26 cellular contexts compared by ENCODE assay signal in the genomic region with DNA sequence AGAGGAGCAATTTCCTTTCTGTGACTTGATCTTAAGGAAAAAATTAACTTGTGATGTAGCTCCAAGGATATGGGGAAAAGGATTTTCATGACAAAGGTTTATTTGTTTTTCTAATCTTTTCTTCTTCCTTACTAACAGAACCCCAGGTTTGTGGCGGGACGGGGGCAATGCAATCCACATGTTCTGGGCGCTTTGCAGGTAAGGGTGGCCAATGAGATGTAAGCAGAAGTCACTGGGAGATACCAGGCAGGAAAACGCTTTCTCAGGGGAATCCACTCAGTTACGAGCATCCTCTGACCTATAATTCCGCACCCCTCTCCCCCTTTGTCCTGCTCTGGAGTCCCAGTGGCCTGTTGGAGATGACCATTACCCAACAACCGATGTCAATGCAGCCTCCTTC.
"Had no signal": no experiment of that assay in that cellular context is flagged by ENCODE, and none has a peak within 500 bp of the region (broad histone marks: within the 10 kb centered on the region; RNA-seq: fewer than 3 reads in every experiment).

No MANE protein-coding gene starts in this region.

- H3K4me3 Mint-ChIP-seq: memory B cell, naive B cell, nephron had no signal

- H3K4me1 ChIP-seq: gastroesophageal sphincter, pancreas had no signal

- ATAC-seq: gastroesophageal sphincter, left cardiac atrium, lower lobe of right lung, pancreas, right cardiac atrium had no signal

- DNase-seq: cortex of kidney; dorsolateral prefrontal cortex; effector memory CD4-positive, alpha-beta T cell; esophagus squamous epithelium; foreskin fibroblast; glutamatergic neuron; kidney; left cardiac atrium; left ventricle myocardium inferior; lower lobe of right lung; naive B cell; occipital lobe; pancreas; right cardiac atrium; small intestine; stimulated activated CD4-positive, alpha-beta T cell treated with anti-CD3 and anti-CD28 coated beads, Interleukin-12 subunit alpha, Interleukin-12 subunit beta, amount 100 ng/mL, for 4 hours; stimulated activated naive CD4-positive, alpha-beta T cell; stomach; substantia nigra; transverse colon had no signal

- H3K4me3 ChIP-seq: dorsolateral prefrontal cortex, esophagus squamous epithelium, gastroesophageal sphincter, left ventricle myocardium inferior, lower lobe of right lung, pancreas, stomach, thoracic aorta, transverse colon had no signal

- H3K9me3 ChIP-seq: esophagus squamous epithelium, gastroesophageal sphincter, left ventricle myocardium inferior, lower lobe of right lung, pancreas, stomach, thoracic aorta, transverse colon had no signal

- H3K27me3 Mint-ChIP-seq: memory B cell, naive B cell had no signal

- H3K36me3 ChIP-seq: esophagus squamous epithelium, gastroesophageal sphincter, left ventricle myocardium inferior, lower lobe of right lung, pancreas, stomach, thoracic aorta, transverse colon had no signal

- H3K27ac ChIP-seq: dorsolateral prefrontal cortex, epithelial cell of prostate, esophagus squamous epithelium, gastroesophageal sphincter, left ventricle myocardium inferior, lower lobe of right lung, pancreas, stomach, thoracic aorta, transverse colon had no signal

- H3K27ac Mint-ChIP-seq: memory B cell, naive B cell, nephron, progenitor cell of endocrine pancreas had no signal

- H3K27me3 ChIP-seq: esophagus squamous epithelium, gastroesophageal sphincter, pancreas, stomach, transverse colon had no signal
